Comparison of ENCODE assay signal across 17 cellular contexts in the genomic region with DNA sequence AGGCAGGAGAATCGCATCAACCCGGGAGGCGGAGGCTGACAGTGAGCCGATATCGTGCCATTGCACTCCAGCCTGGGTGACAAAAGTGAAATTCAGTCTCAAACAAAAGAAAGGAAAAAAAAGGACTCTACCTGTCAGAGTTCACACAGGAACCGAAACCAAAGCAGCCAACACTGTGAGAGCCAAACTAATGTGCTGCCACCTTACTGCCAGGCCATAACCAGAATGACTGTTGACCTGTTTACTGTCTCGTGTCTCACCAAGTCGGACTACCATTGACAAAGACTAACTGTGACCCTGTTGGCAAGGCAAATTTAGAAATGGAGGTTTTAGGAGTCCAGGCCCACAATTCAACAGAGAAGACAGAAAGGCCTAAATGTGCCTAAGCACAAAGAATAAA.
DNase-seq lines count a peak whose midpoint lies in the region; ATAC-seq lines count a peak whose summit lies in the region.
"Had no signal": no experiment of that assay in that cellular context is flagged by ENCODE, and none has a peak within 500 bp of the region (broad histone marks: within the 10 kb centered on the region; RNA-seq: fewer than 3 reads in every experiment).

No MANE protein-coding gene starts in this region.

- peaks cover 0 to 5% (median 0%) of the 10 kb centered on the region in 7 donors for H3K4me1 Mint-ChIP-seq in naive thymus-derived CD4-positive, alpha-beta T cell
- H3K4me1 Mint-ChIP-seq: endodermal cell had no signal

- H3K9me3 Mint-ChIP-seq in naive thymus-derived CD4-positive, alpha-beta T cell, result peaks cover 0 to 10% (median 3%) of the 10 kb centered on the region in 11 donors

- peaks cover 0 to 14% (median 5%) of the 10 kb centered on the region in 5 donors for H3K36me3 Mint-ChIP-seq in naive thymus-derived CD4-positive, alpha-beta T cell

- POLR2A ChIA-PET in naive thymus-derived CD4-positive, alpha-beta T cell (lab: Charles Lee), result interaction anchor here (0.6 to 2.6 kb wide), 5 partner anchors 22 to 114 kb away, joined by 3 to 7 read pairs (median 3); no protein-coding TSS in a partner anchor

- H3K27me3 Mint-ChIP-seq in naive thymus-derived CD4-positive, alpha-beta T cell, result peaks cover 0 to 4% (median 0%) of the 10 kb centered on the region in 5 donors

- H3K27ac Mint-ChIP-seq in naive thymus-derived CD4-positive, alpha-beta T cell, result no peak overlapping the region
- H3K27ac Mint-ChIP-seq: activated T-helper 1 cell treated with anti-CD3 and anti-CD28 coated beads, Interleukin-12 subunit alpha, Interleukin-12 subunit beta, Interleukin-2, Interleukin-4 antibody, amounts not matched to agents 30 ng/mL and 10 ng/mL and 1 ng/mL, durations not matched to agents 14 hours and 24 hours and 36 hours; endodermal cell had no signal

- DNase-seq in naive thymus-derived CD4-positive, alpha-beta T cell, result no peak
- DNase-seq in stimulated activated CD8-positive, alpha-beta memory T cell treated with anti-CD3 and anti-CD28 coated beads, Interleukin-4, amount 100 ng/mL, for 48 hours, result no peak
- DNase-seq in COLO668 (lab: John Stamatoyannopoulos, UW; ENCODE audit: unreplicated experiment), result no peak
- no peak for DNase-seq in GM19238 (ENCODE audit: insufficient read length, low spot score)
- DNase-seq: adrenal gland, endodermal cell, Karpas-422, OCI-M1 had no signal

- H3K9me3 ChIP-seq in naive thymus-derived CD4-positive, alpha-beta T cell (ENCODE audit: control insufficient read depth in 2 of 3, low read length in 3 of 3), result no peaks in the 10 kb centered on the region
- H3K9me3 ChIP-seq: adrenal gland, vagina had no signal

- intact Hi-C loops in naive thymus-derived CD4-positive, alpha-beta T cell (cut with micrococcal nuclease), result no loop called here

- H3K4me1 ChIP-seq in naive thymus-derived CD4-positive, alpha-beta T cell (ENCODE audit: control insufficient read depth in 2 of 2, insufficient read depth in 2 of 2, low read length in 2 of 2), result no peaks in the 10 kb centered on the region
- H3K4me1 ChIP-seq: adrenal gland; BLaER1 treated with 17β-estradiol and CSF1 and Interleukin-3, amounts not matched to agents 10 nM and 100 nM; vagina had no signal

- H3K4me3 Mint-ChIP-seq in naive thymus-derived CD4-positive, alpha-beta T cell, result no peak overlapping the region
- H3K4me3 Mint-ChIP-seq: activated T-helper 1 cell treated with anti-CD3 and anti-CD28 coated beads, Interleukin-12 subunit alpha, Interleukin-12 subunit beta, Interleukin-2, Interleukin-4 antibody, amounts not matched to agents 30 ng/mL and 10 ng/mL and 1 ng/mL, durations not matched to agents 14 hours and 24 hours and 36 hours; endodermal cell had no signal

- CTCF ChIA-PET in naive thymus-derived CD4-positive, alpha-beta T cell (lab: Charles Lee), result interaction anchor here (1.1 to 1.3 kb wide), 2 partner anchors 16 to 19 kb away, joined by 4 read pairs; no protein-coding TSS in a partner anchor

- H3K4me3 ChIP-seq in naive thymus-derived CD4-positive, alpha-beta T cell (ENCODE audit: low read length), result no peak overlapping the region
- H3K4me3 ChIP-seq: adrenal gland; BLaER1 treated with 17β-estradiol and CSF1 and Interleukin-3, amounts not matched to agents 10 nM and 100 nM; SK-N-MC; skin epidermis; vagina had no signal

- no peaks in the 10 kb centered on the region for H3K27me3 ChIP-seq in naive thymus-derived CD4-positive, alpha-beta T cell (ENCODE audit: control insufficient read depth in 2 of 2, insufficient read depth in 2 of 2, low read length in 2 of 2)
- H3K27me3 ChIP-seq: adrenal gland; BLaER1 treated with 17β-estradiol and CSF1 and Interleukin-3, amounts not matched to agents 10 nM and 100 nM; vagina had no signal

- no peaks in the 10 kb centered on the region for H3K36me3 ChIP-seq in naive thymus-derived CD4-positive, alpha-beta T cell (ENCODE audit: control insufficient read depth in 2 of 3, insufficient read depth in 3 of 3, low read length in 3 of 3)
- H3K36me3 ChIP-seq: adrenal gland, vagina had no signal

- peak; percentile 83 for ATAC-seq in GM18909 (IDR thresholded peaks at IDR 0.05; ENCODE audit: poor library complexity, unreplicated experiment)
- ATAC-seq in GM21723 (IDR thresholded peaks at IDR 0.05; ENCODE audit: unreplicated experiment), result peak; percentile 78
- peak; percentile 99 for ATAC-seq in HG03175 (IDR thresholded peaks at IDR 0.05; ENCODE audit: unreplicated experiment)
- ATAC-seq in naive thymus-derived CD4-positive, alpha-beta T cell, result no peak
- ATAC-seq: left lobe of liver had no signal

- no peak overlapping the region for H3K27ac ChIP-seq in naive thymus-derived CD4-positive, alpha-beta T cell (ENCODE audit: low read depth, low read length)
- H3K27ac ChIP-seq: adrenal gland; BLaER1 treated with 17β-estradiol and CSF1 and Interleukin-3, amounts not matched to agents 10 nM and 100 nM; SK-N-MC; skin epidermis; vagina had no signal
